8 cellular contexts compared by ENCODE assay signal in the genomic region with DNA sequence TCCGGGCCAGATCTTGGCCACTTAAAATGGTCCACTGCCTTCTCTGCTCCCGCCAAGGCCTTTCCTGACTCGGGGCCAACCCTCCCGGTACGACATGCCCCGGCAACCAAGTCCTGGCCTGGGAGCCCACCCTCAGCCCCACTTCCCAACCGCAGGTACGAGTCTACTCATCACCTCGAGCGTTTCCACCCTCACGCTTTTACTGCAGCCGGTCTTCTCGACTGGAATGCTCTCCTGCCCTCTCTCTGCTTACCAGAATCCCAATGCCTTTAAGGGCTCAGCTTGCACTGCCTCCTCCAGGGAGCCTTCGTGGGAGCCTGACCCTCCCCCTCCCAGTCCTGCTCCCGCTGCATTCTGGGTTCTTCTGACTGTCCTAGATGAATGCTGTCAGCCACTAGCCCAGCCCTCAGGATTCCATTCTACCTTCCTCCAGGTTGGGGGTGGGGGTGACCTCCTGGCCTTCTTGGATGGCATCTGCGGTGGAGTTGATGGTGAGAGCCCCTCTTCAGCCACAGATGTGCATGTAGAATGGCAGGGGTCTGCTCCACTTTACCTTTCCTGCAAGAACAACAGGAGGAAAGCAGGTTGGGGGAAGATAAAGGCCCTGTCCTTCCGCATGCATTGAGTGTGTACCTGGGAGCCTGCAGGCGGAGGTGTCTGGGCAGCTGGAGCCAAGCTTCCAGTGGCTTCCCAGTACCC. TPM values are rescaled to one million over a fixed set of nuclear protein-coding genes. Genes with fewer than 3 reads are reported as not detected.
DNase-seq lines count a peak whose midpoint lies in the region; ATAC-seq and TF ChIP-seq lines count a peak whose summit lies in the region.

No MANE protein-coding gene starts in this region.

- no peaks in the 10 kb centered on the region for H3K9me3 Mint-ChIP-seq in Caco-2 (ENCODE audit: unreplicated experiment)

- peak overlapping the region; percentile 97 for H3K27ac Mint-ChIP-seq in Caco-2 (ENCODE audit: unreplicated experiment)

- peaks cover 36% of the 10 kb centered on the region for H3K4me1 Mint-ChIP-seq in Caco-2 (ENCODE audit: low read depth, unreplicated experiment)

- H3K36me3 ChIP-seq in Caco-2 (ENCODE audit: control insufficient read depth, insufficient read depth, low read length): no peaks in the 10 kb centered on the region
- no peaks in the 10 kb centered on the region for H3K36me3 ChIP-seq in Panc1 (ENCODE audit: control insufficient read depth, insufficient read depth, low read length)
- H3K36me3 ChIP-seq in neuronal stem cell (replicated peaks in 1 of 2; ENCODE audit: control insufficient read depth in 2 of 2, insufficient read depth in 2 of 2, low read length in 2 of 2): no peaks in the 10 kb centered on the region
- H3K36me3 ChIP-seq in SK-N-SH (replicated peaks in 1 of 2; ENCODE audit: control insufficient read depth in 1 of 2, insufficient read depth in 2 of 2, low read length in 1 of 2): no peaks in the 10 kb centered on the region

- no peak overlapping the region for H3K4ac ChIP-seq in neuronal stem cell (ENCODE audit: low read length)

- peaks cover 36% of the 10 kb centered on the region for H3K79me2 ChIP-seq in SK-N-SH (ENCODE audit: insufficient read depth)

- POLR2A ChIA-PET in Caco-2 (lab: Charles Lee) (interaction anchor here (0.8 kb wide), 1 partner anchor 68 kb away, joined by 8 read pairs; no protein-coding TSS in a partner anchor), Panc1 (lab: Charles Lee) (no interaction called here), SK-N-SH (lab: Yijun Ruan, JAX) (no interaction called here)

- H3K9ac ChIP-seq in neuronal stem cell (ENCODE audit: low read depth, low read length, poor library complexity) (no peak overlapping the region), SK-N-SH (no peak overlapping the region)

- CTCF ChIA-PET in Caco-2 (lab: Charles Lee) (no interaction called here), Panc1 (lab: Charles Lee) (no interaction called here), SK-N-SH (lab: Yijun Ruan, JAX) (interaction anchor here (1.1 kb wide), 1 partner anchor 9 kb away, joined by 3 read pairs; no protein-coding TSS in a partner anchor)

- no peak for TF ChIP-seq RAD21 in SK-N-SH (IDR thresholded peaks at IDR 0.05; ENCODE audit: low read length)

- H3K36me3 Mint-ChIP-seq in Caco-2 (ENCODE audit: insufficient read depth, unreplicated experiment): peaks cover 41% of the 10 kb centered on the region

- H3K14ac ChIP-seq in neuronal stem cell (ENCODE audit: low read length): no peak overlapping the region

- H3K9me3 ChIP-seq in Caco-2 (no peaks in the 10 kb centered on the region), Panc1 (ENCODE audit: control insufficient read depth, insufficient read depth, low read depth, low read length) (no peaks in the 10 kb centered on the region), neuronal stem cell (replicated peaks in 1 of 2; ENCODE audit: control insufficient read depth in 2 of 2, insufficient read depth in 1 of 2, low read depth in 1 of 2, low read length in 2 of 2) (no peaks in the 10 kb centered on the region), SK-N-SH (no peaks in the 10 kb centered on the region)

- H4K20me1 ChIP-seq in SK-N-SH (ENCODE audit: insufficient read depth): peaks cover 28% of the 10 kb centered on the region; the same call in 1 of the 2 replicates

- H3K27me3 Mint-ChIP-seq in Caco-2 (ENCODE audit: insufficient read depth, unreplicated experiment): no peaks in the 10 kb centered on the region

- TF ChIP-seq EP300 in SK-N-SH (IDR thresholded peaks at IDR 0.05; ENCODE audit: borderline replicate concordance in 1 of 2, low read depth in 1 of 2, low read length in 1 of 2): no peak

- H3K4me1 ChIP-seq in Caco-2 (peaks cover 40% of the 10 kb centered on the region), Panc1 (ENCODE audit: control insufficient read depth, insufficient read depth, low read length) (peaks cover 33% of the 10 kb centered on the region), neuronal stem cell (ENCODE audit: control insufficient read depth in 2 of 2, insufficient read depth in 1 of 2, low read depth in 1 of 2, low read length in 2 of 2) (peaks cover 30 to 44% of the 10 kb centered on the region in 2 donors), SK-N-SH (ENCODE audit: control insufficient read depth in 1 of 2, insufficient read depth in 2 of 2, low read depth in 1 of 2, low read length in 1 of 2) (peaks cover 13 to 34% of the 10 kb centered on the region in 2 experiments; a peak in 3 of 4 replicates)

- H3K27me3 ChIP-seq in Caco-2 (replicated peaks; ENCODE audit: control insufficient read depth, insufficient read depth, low read length) (no peaks in the 10 kb centered on the region), Panc1 (ENCODE audit: control insufficient read depth, insufficient read depth, low read length) (no peaks in the 10 kb centered on the region), neuronal stem cell (ENCODE audit: control insufficient read depth in 3 of 3, insufficient read depth in 3 of 3, low read depth in 1 of 3, low read length in 3 of 3) (peaks cover 0 to 15% (median 3%) of the 10 kb centered on the region in 3 experiments), SK-N-SH (ENCODE audit: insufficient read depth) (no peaks in the 10 kb centered on the region)

- H3K4me3 Mint-ChIP-seq in Caco-2 (ENCODE audit: unreplicated experiment): peak overlapping the region; percentile 94

- intact Hi-C loops in Caco-2 (cut with micrococcal nuclease; ENCODE audit: unreplicated experiment): loop anchor here (2.0 kb wide), 1 partner anchor 14 kb away; no protein-coding TSS in a partner anchor
- intact Hi-C loops in Panc1 (cut with micrococcal nuclease; ENCODE audit: unreplicated experiment): no loop called here

- H3F3A ChIP-seq in SK-N-SH (replicated peaks; ENCODE audit: insufficient read depth): peaks cover 38% of the 10 kb centered on the region

- H2AFZ ChIP-seq in neuronal stem cell (ENCODE audit: low read length) (peak overlapping the region; percentile 95), SK-N-SH (ENCODE audit: low read depth) (no peak overlapping the region)

- H3K4me2 ChIP-seq in neuronal stem cell (ENCODE audit: insufficient read depth, low read length, poor library complexity, severe bottlenecking) (no peak overlapping the region), SK-N-SH (no peak overlapping the region)

- no peak for ATAC-seq in Panc1
- no peak for ATAC-seq in HG02884 (IDR thresholded peaks at IDR 0.05; ENCODE audit: unreplicated experiment)
- ATAC-seq in HG02852 (IDR thresholded peaks at IDR 0.05; ENCODE audit: unreplicated experiment): no peak
- no peak for ATAC-seq in HG03354 (IDR thresholded peaks at IDR 0.05; ENCODE audit: poor library complexity, severe bottlenecking, unreplicated experiment)

- H2BK12ac ChIP-seq in neuronal stem cell (ENCODE audit: low read length): no peak overlapping the region

- no peak overlapping the region for H2BK5ac ChIP-seq in neuronal stem cell (ENCODE audit: low read length)

- no peak overlapping the region for H4K91ac ChIP-seq in neuronal stem cell (ENCODE audit: low read depth, low read length, poor library complexity)

- H3K27ac ChIP-seq in Panc1 (ENCODE audit: low read length): peak overlapping the region; percentile 29; the same call in 1 of the 2 replicates
- peak overlapping the region; percentile 59 for H3K27ac ChIP-seq in neuronal stem cell (replicated peaks; ENCODE audit: low read length)
- no peak overlapping the region for H3K27ac ChIP-seq in SK-N-SH (ENCODE audit: low read depth in 2 of 2, low read length in 1 of 2)

- no peak overlapping the region for H2BK120ac ChIP-seq in neuronal stem cell (ENCODE audit: low read depth, low read length)

- peak overlapping the region; percentile 40 for H3K4me3 ChIP-seq in Caco-2 (ENCODE audit: low read depth, low read length)
- no peak overlapping the region for H3K4me3 ChIP-seq in Panc1 (ENCODE audit: low read depth in 2 of 2, low read length in 2 of 2)
- peak overlapping the region; percentile 62 for H3K4me3 ChIP-seq in epithelial cell of proximal tubule (ENCODE audit: low read depth, low read length)
- H3K4me3 ChIP-seq in neuronal stem cell (ENCODE audit: low read length in 2 of 2): peak overlapping the region in 1 of 2 donors; percentile 69
- no peak overlapping the region for H3K4me3 ChIP-seq in SK-N-SH (ENCODE audit: low read depth in 2 of 2, low read length in 1 of 2)

- no peak for TF ChIP-seq CTCF in Caco-2 (IDR thresholded peaks at IDR 0.05; ENCODE audit: insufficient read depth in 1 of 2, low read depth in 1 of 2, low read length in 1 of 2, severe bottlenecking in 1 of 2, unreplicated experiment in 1 of 2)
- TF ChIP-seq CTCF in Panc1 (IDR thresholded peaks at IDR 0.05): no peak
- no peak for TF ChIP-seq CTCF in epithelial cell of proximal tubule (conservative IDR thresholded peaks at IDR 0.05; ENCODE audit: low read depth, low read length)
- no peak for TF ChIP-seq CTCF in SK-N-SH (IDR thresholded peaks at IDR 0.05)

- in situ Hi-C loops in Panc1 (cut with HindIII; ENCODE audit: low pct_unique_long_range_greater_than_20kb, low sequenced_read_pairs): no loop called here

- H3K9me2 ChIP-seq in SK-N-SH: no peaks in the 10 kb centered on the region

- no peak overlapping the region for H3K23ac ChIP-seq in neuronal stem cell (ENCODE audit: low read depth, low read length, poor library complexity)

- no peak overlapping the region for H4K8ac ChIP-seq in neuronal stem cell (ENCODE audit: low read depth, low read length)

- no CpG with 5 or more reads among the region's 18 CpGs for WGBS in neuronal stem cell (ENCODE audit: extremely low coverage in 2 of 2, insufficient read length in 2 of 2, insufficient replicate concordance in 1 of 2), 2 donors
- 82% methylated on average over 17 of the region's 18 CpGs for WGBS in SK-N-SH (ENCODE audit: low lambda C conversion rate)

- H3K18ac ChIP-seq in neuronal stem cell (ENCODE audit: low read length): peak overlapping the region; percentile 49

- H2BK15ac ChIP-seq in neuronal stem cell (ENCODE audit: low read length): no peak overlapping the region

- BruUV-seq in Caco-2 (replicated peaks; lab: Mats Ljungman, UMichigan) (TSS peak; percentile 79), Panc1 (replicated peaks; lab: Mats Ljungman, UMichigan) (no TSS peak)

- peaks cover 3% of the 10 kb centered on the region for H3K79me1 ChIP-seq in neuronal stem cell (ENCODE audit: low read depth, low read length)

- peak; percentile 75 to 82 for DNase-seq in Caco-2
- DNase-seq in Panc1 (ENCODE audit: low read depth, low spot score): no peak
- DNase-seq in epithelial cell of proximal tubule (ENCODE audit: low read depth): no peak
- peak; percentile 39 for DNase-seq in neuronal stem cell (ENCODE audit: low spot score)
- no peak for DNase-seq in SK-N-SH

- no peak overlapping the region for H2AK5ac ChIP-seq in neuronal stem cell (ENCODE audit: low read depth, low read length)

RNA-seq across cellular contexts. Expression of a gene that starts 1.1 kb away (rescaled TPM):
- total RNA-seq in Caco-2 (2022): 12.6 and 13.5 TPM in 2 replicates
- 4.5 TPM for total RNA-seq in Panc1 (2021; ENCODE audit: unreplicated experiment)
- 2.8 TPM for polyA plus RNA-seq in Panc1 (2012; ENCODE audit: insufficient read length)
- 11.5 and 12.7 TPM in 2 replicates for total RNA-seq in epithelial cell of proximal tubule
- 4.6 TPM for polyA plus RNA-seq in neuronal stem cell (2013, experiment 1 of 2)
- 4.5 TPM for polyA plus RNA-seq in neuronal stem cell (2013, experiment 2 of 2)
- polyA plus RNA-seq in SK-N-SH (2012; rRNA removed): 24.5 and 26.3 TPM in 2 replicates
- polyA plus RNA-seq in SK-N-SH (2012; cell fraction: cytosol; rRNA removed): 12.5 and 13.2 TPM in 2 replicates
- 43.9 and 63.0 TPM in 2 replicates for polyA plus RNA-seq in SK-N-SH (2012; cell fraction: nucleus; rRNA removed)

RNA-seq across cellular contexts. Expression of a gene that starts 37.9 kb away (rescaled TPM):
- 0.14 TPM in 1 of 2 replicates, not detected in the other for total RNA-seq in Caco-2 (2022)
- total RNA-seq in Panc1 (2021; ENCODE audit: unreplicated experiment): not detected
- not detected for polyA plus RNA-seq in Panc1 (2012; ENCODE audit: insufficient read length)
- total RNA-seq in epithelial cell of proximal tubule: 0.12 TPM in 1 of 2 replicates, not detected in the other
- polyA plus RNA-seq in neuronal stem cell (2013, experiment 1 of 2): not detected
- polyA plus RNA-seq in neuronal stem cell (2013, experiment 2 of 2): 0.01 TPM
- polyA plus RNA-seq in SK-N-SH (2012; rRNA removed): not detected in 2 replicates
- polyA plus RNA-seq in SK-N-SH (2012; cell fraction: cytosol; rRNA removed): not detected in 2 replicates
- polyA plus RNA-seq in SK-N-SH (2012; cell fraction: nucleus; rRNA removed): 0.02 TPM in 1 of 2 replicates, not detected in the other

RNA-seq across cellular contexts. Expression of a gene that starts 47.0 kb away (rescaled TPM):
- total RNA-seq in Caco-2 (2022) (4.0 and 6.9 TPM in 2 replicates), Panc1 (2021; ENCODE audit: unreplicated experiment) (7.7 TPM), epithelial cell of proximal tubule (0.58 and 0.86 TPM in 2 replicates)
- polyA plus RNA-seq in Panc1 (2012; ENCODE audit: insufficient read length): 5.3 TPM
- polyA plus RNA-seq in neuronal stem cell (2013, experiment 1 of 2): 4.3 TPM
- polyA plus RNA-seq in neuronal stem cell (2013, experiment 2 of 2): 4.8 TPM
- polyA plus RNA-seq in SK-N-SH (2012; rRNA removed): 3.9 and 4.2 TPM in 2 replicates
- 1.0 and 1.5 TPM in 2 replicates for polyA plus RNA-seq in SK-N-SH (2012; cell fraction: cytosol; rRNA removed)
- 20.1 and 22.2 TPM in 2 replicates for polyA plus RNA-seq in SK-N-SH (2012; cell fraction: nucleus; rRNA removed)

RNA-seq across cellular contexts. Expression of a gene that starts 47.0 kb away (rescaled TPM):
- total RNA-seq in Caco-2 (2022): 42.2 and 43.6 TPM in 2 replicates
- total RNA-seq in Panc1 (2021; ENCODE audit: unreplicated experiment): 39.4 TPM
- polyA plus RNA-seq in Panc1 (2012; ENCODE audit: insufficient read length): 35.4 TPM
- total RNA-seq in epithelial cell of proximal tubule: 17.6 and 38.8 TPM in 2 replicates
- polyA plus RNA-seq in neuronal stem cell (2013, experiment 1 of 2): 18.3 TPM
- 18.3 TPM for polyA plus RNA-seq in neuronal stem cell (2013, experiment 2 of 2)
- polyA plus RNA-seq in SK-N-SH (2012; rRNA removed): 44.3 and 56.2 TPM in 2 replicates
- 18.6 and 24.9 TPM in 2 replicates for polyA plus RNA-seq in SK-N-SH (2012; cell fraction: cytosol; rRNA removed)
- 197 and 204 TPM in 2 replicates for polyA plus RNA-seq in SK-N-SH (2012; cell fraction: nucleus; rRNA removed)

Comparison
In these comparisons a context has a peak if more than half of its experiments do, and no peak if none do; other contexts are left out.
1. DNase-seq: peak in Caco-2 (2 of 2) and neuronal stem cell (single experiment); none in Panc1 (single experiment), epithelial cell of proximal tubule (single experiment) and SK-N-SH (single experiment).
2. H3K4me3 ChIP-seq: peak in Caco-2 (single experiment) and epithelial cell of proximal tubule (single experiment); none in Panc1 (0 of 2) and SK-N-SH (0 of 2).
3. H3K27ac ChIP-seq: peak in Panc1 (single experiment) and neuronal stem cell (single experiment); none in SK-N-SH (0 of 2).